Comparison of ENCODE assay signal across 8 cellular contexts in genomic region chr16:89507834-89508590, GRCh38. TPM values are rescaled to one million over a fixed set of nuclear protein-coding genes. Genes with fewer than 3 reads are reported as not detected.
DNase-seq lines count a peak whose midpoint lies in the region; ATAC-seq and TF ChIP-seq lines count a peak whose summit lies in the region.

TSS of gene SPG7 (plus strand) at chr16:89508403. CDS start at chr16:89508418, 15 bp downstream.

- ATAC-seq in GM21447 (IDR thresholded peaks at IDR 0.05; ENCODE audit: unreplicated experiment): peak; percentile 63

- H3K4me3 ChIP-seq in HUES64 (ENCODE audit: low read length) (peak within 1 kb of the TSS; percentile 74), esophagus (ENCODE audit: low read depth in 1 of 2, low read length in 2 of 2) (peak within 1 kb of the TSS; percentile 88 to 93), muscle layer of colon (ENCODE audit: low read depth in 1 of 2, low read length in 2 of 2) (peak within 1 kb of the TSS; percentile 73 to 91)

- H3K4me1 ChIP-seq in HUES64 (ENCODE audit: insufficient read depth, low read length) (no peaks in the 10 kb centered on the region), esophagus (ENCODE audit: control insufficient read depth in 2 of 2, insufficient read depth in 2 of 2, low read length in 1 of 2) (peaks cover 5 to 13% of the 10 kb centered on the region in 2 donors), muscle layer of colon (ENCODE audit: insufficient read depth, low read length) (peaks cover 36% of the 10 kb centered on the region)

- peak; percentile 44 for DNase-seq in DMS 273 treated with DMSO at 0.1 percent for 48 hours (lab: John Stamatoyannopoulos, UW)
- peak; percentile 98 for DNase-seq in activated T-cell treated with anti-CD3 and anti-CD28 coated beads, Interleukin-2, amount 50 U/mL, for 1 hour
- peak; percentile 78 to 79 for DNase-seq in stimulated activated CD8-positive, alpha-beta memory T cell treated with anti-CD3 and anti-CD28 coated beads, Interleukin-7, amount 100 ng/mL, for 1 hour (ENCODE audit: low read depth in 2 of 2)

- H3K27me3 ChIP-seq in HUES64 (ENCODE audit: insufficient read depth, low read length): 0 out of 2 replicates have a peak, but pooled peaks cover 3% of the 10 kb centered on the region
- H3K27me3 ChIP-seq in esophagus (ENCODE audit: control insufficient read depth in 1 of 2, insufficient read depth in 2 of 2, low read length in 2 of 2): no peaks in the 10 kb centered on the region
- no peaks in the 10 kb centered on the region for H3K27me3 ChIP-seq in muscle layer of colon (ENCODE audit: control insufficient read depth in 1 of 2, insufficient read depth in 2 of 2, low read length in 2 of 2)

- H3K27ac ChIP-seq in HUES64 (ENCODE audit: low read depth, low read length) (peak within 1 kb of the TSS; percentile 90), esophagus (ENCODE audit: low read depth in 2 of 2, low read length in 1 of 2) (peak within 1 kb of the TSS; percentile 94 to 96), muscle layer of colon (ENCODE audit: low read depth, low read length) (peak within 1 kb of the TSS; percentile 94)

- H3K36me3 ChIP-seq in HUES64 (ENCODE audit: insufficient read depth, low read length) (peaks cover 28% of the 10 kb centered on the region), esophagus (ENCODE audit: control insufficient read depth in 2 of 2, insufficient read depth in 2 of 2, low read length in 1 of 2) (peaks cover 5 to 10% of the 10 kb centered on the region in 2 donors), muscle layer of colon (ENCODE audit: insufficient read depth, low read length) (peaks cover 15% of the 10 kb centered on the region)

- H3K9me3 ChIP-seq in HUES64 (ENCODE audit: insufficient read depth, low read depth, low read length): no peaks in the 10 kb centered on the region
- H3K9me3 ChIP-seq in esophagus (ENCODE audit: control insufficient read depth in 2 of 2, insufficient read depth in 1 of 2, low read depth in 1 of 2, low read length in 1 of 2): no peaks in the 10 kb centered on the region
- no peaks in the 10 kb centered on the region for H3K9me3 ChIP-seq in muscle layer of colon (ENCODE audit: low read length)

- under 1% methylated on average over 90 of the region's 90 CpGs for WGBS in HUES64
- 0% methylated on average over 83 to 90 of the region's 90 CpGs for WGBS in esophagus, 2 donors

- H3K9ac ChIP-seq in HUES64 (ENCODE audit: low read depth, low read length) (peak within 1 kb of the TSS; percentile 97), muscle layer of colon (ENCODE audit: low read length) (peak within 1 kb of the TSS; percentile 71)

TF ChIP-seq in PFSK-1, 5 proteins besides CTCF, POLR2A, EP300 and RAD21:
- peak; percentile 80 for TF ChIP-seq POLR2AphosphoS5 (IDR thresholded peaks at IDR 0.05; ENCODE audit: low read depth, low read length)
- peak; percentile 91 for TF ChIP-seq TAF1 (IDR thresholded peaks at IDR 0.05; ENCODE audit: borderline replicate concordance, insufficient read depth, low read length)
- 0 out of 2 replicates have a peak, but pooled peaks have one; percentile 29 for TF ChIP-seq SIN3A (IDR thresholded peaks at IDR 0.05; ENCODE audit: borderline replicate concordance, insufficient read depth, low read length)
- no peak for TF ChIP-seq FOXP2 (optimal IDR thresholded peaks at IDR 0.05; ENCODE audit: borderline replicate concordance, extremely low read depth, extremely low read length, insufficient read depth)
TF ChIP-seq in PFSK-1: peak in this region for 3.

RNA-seq across cellular contexts. Expression of gene SPG7, which starts in this region (rescaled TPM):
- polyA plus RNA-seq in HUES64 (2013, experiment 1 of 2): 44.5 TPM
- 44.8 TPM for polyA plus RNA-seq in HUES64 (2013, experiment 2 of 2)
- polyA plus RNA-seq in PFSK-1 (2012; ENCODE audit: insufficient read length, low read depth): 91.3 TPM
- 10 to 100 TPM; 41.9 to 89.3 TPM for polyA plus RNA-seq in esophagus

Comparison
In these comparisons a context has a peak if more than half of its experiments do, and no peak if none do; other contexts are left out.
1. Peak in every context shown above with its lines: DNase-seq, ATAC-seq, H3K4me3 ChIP-seq and H3K27ac ChIP-seq.
2. DNase-seq: peak in every context shown above with its lines; median percentile 98 in activated T-cell treated with anti-CD3 and anti-CD28 coated beads, Interleukin-2, amount 50 U/mL, for 1 hour; 78 in stimulated activated CD8-positive, alpha-beta memory T cell treated with anti-CD3 and anti-CD28 coated beads, Interleukin-7, amount 100 ng/mL, for 1 hour; 44 in DMS 273 treated with DMSO at 0.1 percent for 48 hours.